1 cellular context compared by ENCODE assay signal in genomic region chr7:20559883-20560282, GRCh38.
TF ChIP-seq lines count a peak whose summit lies in the region.

No MANE protein-coding gene starts in this region.

TF ChIP-seq in WTC11, 78 proteins besides CTCF, POLR2A, EP300 and RAD21 (continued from another document):
- TF ChIP-seq AR (CRISPR knock-in tag; IDR thresholded peaks at IDR 0.05) (no peak), ESRRA (CRISPR knock-in tag; IDR thresholded peaks at IDR 0.05; ENCODE audit: borderline replicate concordance) (no peak), NR2C2 (CRISPR knock-in tag; IDR thresholded peaks at IDR 0.05) (no peak), NFATC4 (CRISPR knock-in tag; IDR thresholded peaks at IDR 0.05) (no peak), USF2 (CRISPR knock-in tag; IDR thresholded peaks at IDR 0.05) (no peak), NFE2L1 (CRISPR knock-in tag; IDR thresholded peaks at IDR 0.05) (no peak), ZNF425 (CRISPR knock-in tag; conservative IDR thresholded peaks at IDR 0.05) (no peak), TP53 (CRISPR knock-in tag; IDR thresholded peaks at IDR 0.05) (no peak)
